Comparison of ENCODE assay signal across 13 cellular contexts in the genomic region with DNA sequence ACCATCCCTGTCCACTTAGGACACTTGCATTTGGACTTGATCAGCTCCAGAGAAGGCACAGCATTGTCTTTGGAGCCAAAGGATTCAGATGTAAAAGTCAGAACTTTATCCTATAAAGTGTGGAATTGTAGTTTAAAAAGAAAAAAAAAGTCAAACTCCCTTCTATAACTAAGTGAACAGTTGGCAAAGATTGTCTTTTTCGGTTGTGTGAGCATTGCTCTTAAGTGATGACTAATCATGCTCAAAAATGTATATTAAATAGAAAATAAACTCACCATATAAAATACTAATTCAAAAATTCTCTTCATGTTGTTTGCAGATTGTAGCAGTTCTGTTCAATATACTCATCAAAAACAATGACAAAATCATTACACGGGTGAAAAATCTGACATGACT.
DNase-seq lines count a peak whose midpoint lies in the region; ATAC-seq, FAIRE-seq and TF ChIP-seq lines count a peak whose summit lies in the region.
"Had no signal": no experiment of that assay in that cellular context is flagged by ENCODE, and none has a peak within 500 bp of the region (broad histone marks: within the 10 kb centered on the region; RNA-seq: fewer than 3 reads in every experiment).

No MANE protein-coding gene starts in this region.

- intact Hi-C loops in OCI-LY7 (cut with micrococcal nuclease; ENCODE audit: unreplicated experiment) = no loop called here
- intact Hi-C loops in HepG2 (cut with micrococcal nuclease; ENCODE audit: unreplicated experiment) = no loop called here

- H3K4me1 ChIP-seq in OCI-LY7 (ENCODE audit: insufficient read depth, low read length, poor library complexity, severe bottlenecking) (peaks cover 75% of the 10 kb centered on the region), smooth muscle cell (ENCODE audit: low read depth) (peaks cover 24% of the 10 kb centered on the region), HepG2 (ENCODE audit: insufficient read depth, low read length) (no peaks in the 10 kb centered on the region)

- H3K9ac ChIP-seq in smooth muscle cell (ENCODE audit: low read depth) (no peak overlapping the region), HepG2 (ENCODE audit: insufficient read depth, low read depth, low read length) (no peak overlapping the region)
- H3K9ac ChIP-seq: neural progenitor cell had no signal

- H3K4me2 ChIP-seq in OCI-LY7 (ENCODE audit: low read length) (peak overlapping the region; percentile 14; the same call in 1 of the 2 replicates), smooth muscle cell (no peak overlapping the region), HepG2 (ENCODE audit: low read depth, low read length) (no peak overlapping the region)
- H3K4me2 ChIP-seq: neural progenitor cell had no signal

- no peak for TF ChIP-seq RAD21 in HepG2 (CRISPR knock-in tag; IDR thresholded peaks at IDR 0.05)

- peaks cover 100% of the 10 kb centered on the region for H3K79me2 ChIP-seq in OCI-LY7 (ENCODE audit: insufficient read depth, low read depth, low read length)
- H3K79me2 ChIP-seq in smooth muscle cell (ENCODE audit: low read depth) = peaks cover 85% of the 10 kb centered on the region
- H3K79me2 ChIP-seq in HepG2 (ENCODE audit: insufficient read depth, low read length) = no peaks in the 10 kb centered on the region

- in situ Hi-C loops in HepG2 (cut with HindIII; ENCODE audit: extremely low pct_ligation_motif_present, low pct_unique_long_range_greater_than_20kb) = no loop called here

- no peaks in the 10 kb centered on the region for H3K27me3 ChIP-seq in smooth muscle cell (ENCODE audit: low read depth)
- peaks cover 2 to 3% of the 10 kb centered on the region in 2 experiments; a peak in 2 of 5 replicates for H3K27me3 ChIP-seq in HepG2 (ENCODE audit: control insufficient read depth in 1 of 2, insufficient read depth in 2 of 2, low read length in 2 of 2)
- H3K27me3 ChIP-seq: neural progenitor cell had no signal

- WGBS in smooth muscle cell (ENCODE audit: low lambda C conversion rate) = 81% methylated on average over 2 of the region's 2 CpGs
- 69% methylated on average over 2 of the region's 2 CpGs for WGBS in HepG2 (ENCODE audit: low lambda C conversion rate)

- TF ChIP-seq EP300 in HepG2 (IDR thresholded peaks at IDR 0.05; ENCODE audit: low read depth in 2 of 2, low read length in 2 of 2) = no peak
- TF ChIP-seq EP300 in HepG2 (CRISPR knock-in tag; IDR thresholded peaks at IDR 0.05; ENCODE audit: borderline replicate concordance) = no peak

- TF ChIP-seq CTCF in OCI-LY7 (conservative IDR thresholded peaks at IDR 0.05; ENCODE audit: low read length) (no peak), smooth muscle cell (IDR thresholded peaks at IDR 0.05; ENCODE audit: borderline replicate concordance, insufficient read depth, poor library complexity, severe bottlenecking) (no peak), HepG2 (CRISPR knock-in tag; IDR thresholded peaks at IDR 0.05) (no peak)

- POLR2A ChIA-PET in OCI-LY7 (lab: Charles Lee) (interaction anchor here (0.5 kb wide), 1 partner anchor 135 kb away, joined by 5 read pairs; no protein-coding TSS in a partner anchor), HepG2 (lab: Yijun Ruan, JAX) (no interaction called here)

- DNase-seq in EH (ENCODE audit: low read depth) (peak; percentile 48), OCI-LY7 (ENCODE audit: low spot score) (no peak), epithelial cell of prostate (ENCODE audit: low read depth, low spot score) (no peak), smooth muscle cell (lab: John Stamatoyannopoulos, UW; ENCODE audit: unreplicated experiment) (no peak), UCSD-AML1 (lab: John Stamatoyannopoulos, UW; ENCODE audit: unreplicated experiment) (no peak), HepG2 (ENCODE audit: low spot score) (no peak)
- DNase-seq: activated effector memory CD4-positive, alpha-beta T cell treated with anti-CD3 and anti-CD28 coated beads, Interleukin-2, amount 50 U/mL, for 16 hours; effector CD8-positive, alpha-beta T cell; KBM-7; NCI-H446 treated with DMSO at 0.1 percent for 48 hours; stimulated activated CD4-positive, alpha-beta T cell treated with anti-CD3 and anti-CD28 coated beads, Interleukin-4, amount 100 ng/mL, for 24 hours had no signal

- H2AFZ ChIP-seq in OCI-LY7 (ENCODE audit: low read length) (no peak overlapping the region), smooth muscle cell (ENCODE audit: low read depth) (no peak overlapping the region), HepG2 (ENCODE audit: low read length) (no peak overlapping the region)
- H2AFZ ChIP-seq: neural progenitor cell had no signal

- FAIRE-seq in HepG2 (lab: Jason Lieb, UNC) = no peak

- BruUV-seq in OCI-LY7 (replicated peaks; lab: Mats Ljungman, UMichigan) = no TSS peak
- BruUV-seq in HepG2 (replicated peaks; lab: Mats Ljungman, UMichigan) = no TSS peak

- H3K36me3 ChIP-seq in OCI-LY7 (ENCODE audit: insufficient read depth, low read length) (peaks cover 100% of the 10 kb centered on the region), smooth muscle cell (ENCODE audit: low read depth) (peaks cover 9% of the 10 kb centered on the region), HepG2 (replicated peaks in 1 of 2; ENCODE audit: control insufficient read depth in 1 of 2, insufficient read depth in 2 of 2, low read length in 2 of 2) (no peaks in the 10 kb centered on the region)
- H3K36me3 ChIP-seq: neural progenitor cell had no signal

- no peak for TF ChIP-seq POLR2A in HepG2 (IDR thresholded peaks at IDR 0.05; ENCODE audit: insufficient read depth in 1 of 2, low read depth in 2 of 2, low read length in 2 of 2)

- ATAC-seq in GM19351 (IDR thresholded peaks at IDR 0.05; ENCODE audit: unreplicated experiment) (no peak), HepG2 (no peak)

- H3F3A ChIP-seq in smooth muscle cell (ENCODE audit: low read depth) = peaks cover 41% of the 10 kb centered on the region

- H3K9me3 ChIP-seq in OCI-LY7 (ENCODE audit: low read length) = no peaks in the 10 kb centered on the region
- H3K9me3 ChIP-seq in smooth muscle cell (replicated peaks; ENCODE audit: low read depth) = no peaks in the 10 kb centered on the region
- no peaks in the 10 kb centered on the region for H3K9me3 ChIP-seq in HepG2 (ENCODE audit: low read length)

- H3K4me3 ChIP-seq in OCI-LY7 (ENCODE audit: low read depth, low read length, poor library complexity, severe bottlenecking) (no peak overlapping the region), smooth muscle cell (no peak overlapping the region), HepG2 (replicated peaks in 1 of 3; ENCODE audit: insufficient read depth in 1 of 3, low read depth in 2 of 3, low read length in 3 of 3) (no peak overlapping the region)
- H3K4me3 ChIP-seq: neural progenitor cell had no signal

- CTCF ChIA-PET in OCI-LY7 (lab: Charles Lee; ENCODE audit: unreplicated experiment) = no interaction called here
- CTCF ChIA-PET in HepG2 (lab: Yijun Ruan, JAX; ENCODE audit: low intra/inter-chr PET ratio, low total read pairs) = no interaction called here

- no peaks in the 10 kb centered on the region for H3K9me2 ChIP-seq in OCI-LY7 (ENCODE audit: insufficient read depth, low read length)

- H3K27ac ChIP-seq in OCI-LY7 (ENCODE audit: low read depth, low read length, poor library complexity, severe bottlenecking) (peak overlapping the region; percentile 19), epithelial cell of prostate (peak overlapping the region; percentile 26), smooth muscle cell (ENCODE audit: low read depth) (peak overlapping the region; percentile 20), HepG2 (ENCODE audit: extremely low read length, insufficient read depth, low read length) (no peak overlapping the region)
- H3K27ac ChIP-seq: neural progenitor cell had no signal

- H4K20me1 ChIP-seq in OCI-LY7 (ENCODE audit: insufficient read depth, low read length) (peaks cover 58% of the 10 kb centered on the region), smooth muscle cell (ENCODE audit: low read depth) (peaks cover 25% of the 10 kb centered on the region), HepG2 (ENCODE audit: insufficient read depth, low read length) (no peaks in the 10 kb centered on the region)

TF ChIP-seq in HepG2, 621 proteins besides CTCF, POLR2A, EP300 and RAD21:
- TF ChIP-seq, protein P1, sequence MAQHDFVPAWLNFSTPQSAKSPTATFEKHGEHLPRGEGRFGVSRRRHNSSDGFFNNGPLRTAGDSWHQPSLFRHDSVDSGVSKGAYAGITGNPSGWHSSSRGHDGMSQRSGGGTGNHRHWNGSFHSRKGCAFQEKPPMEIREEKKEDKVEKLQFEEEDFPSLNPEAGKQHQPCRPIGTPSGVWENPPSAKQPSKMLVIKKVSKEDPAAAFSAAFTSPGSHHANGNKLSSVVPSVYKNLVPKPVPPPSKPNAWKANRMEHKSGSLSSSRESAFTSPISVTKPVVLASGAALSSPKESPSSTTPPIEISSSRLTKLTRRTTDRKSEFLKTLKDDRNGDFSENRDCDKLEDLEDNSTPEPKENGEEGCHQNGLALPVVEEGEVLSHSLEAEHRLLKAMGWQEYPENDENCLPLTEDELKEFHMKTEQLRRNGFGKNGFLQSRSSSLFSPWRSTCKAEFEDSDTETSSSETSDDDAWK (CRISPR knock-in tag; IDR thresholded peaks at IDR 0.05) = no peak
- TF ChIP-seq SP2 (CRISPR knock-in tag; IDR thresholded peaks at IDR 0.05) (no peak), ZSCAN30 (CRISPR knock-in tag; IDR thresholded peaks at IDR 0.05) (no peak), ZNF263 (CRISPR knock-in tag; IDR thresholded peaks at IDR 0.05) (no peak), DPF2 (CRISPR knock-in tag; IDR thresholded peaks at IDR 0.05; ENCODE audit: borderline replicate concordance, low read depth) (no peak), REL (CRISPR knock-in tag; conservative IDR thresholded peaks at IDR 0.05) (no peak), HOXA7 (CRISPR knock-in tag; IDR thresholded peaks at IDR 0.05) (no peak), THYN1 (CRISPR knock-in tag; IDR thresholded peaks at IDR 0.05; ENCODE audit: borderline replicate concordance, low read depth) (no peak)
